8 cellular contexts compared by ENCODE assay signal in genomic region chr1:31181515-31182343, GRCh38. TPM values are rescaled to one million over a fixed set of nuclear protein-coding genes. Genes with fewer than 3 reads are reported as not detected.
DNase-seq lines count a peak whose midpoint lies in the region; ATAC-seq and TF ChIP-seq lines count a peak whose summit lies in the region.

No MANE protein-coding gene starts in this region.

- H3K4me1 Mint-ChIP-seq in activated CD4-positive, alpha-beta T cell treated with anti-CD3 and anti-CD28 coated beads, Interleukin-2, amount 10 ng/mL, durations not matched to agents 24 days and 14 days: peaks cover 5% of the 10 kb centered on the region
- H3K4me1 Mint-ChIP-seq in mesothelial cell of epicardium: no peaks in the 10 kb centered on the region
- H3K4me1 Mint-ChIP-seq in stimulated activated naive CD8-positive, alpha-beta T cell treated with anti-CD3 and anti-CD28 coated beads, Interleukin-15, amount 100 ng/mL, for 72 hours: peaks cover 16% of the 10 kb centered on the region

- H3K27me3 Mint-ChIP-seq in activated CD4-positive, alpha-beta T cell treated with anti-CD3 and anti-CD28 coated beads, Interleukin-2, amount 10 ng/mL, durations not matched to agents 24 days and 14 days: peaks cover 26% of the 10 kb centered on the region
- no peaks in the 10 kb centered on the region for H3K27me3 Mint-ChIP-seq in mesothelial cell of epicardium (ENCODE audit: low read depth)
- peaks cover 64% of the 10 kb centered on the region for H3K27me3 Mint-ChIP-seq in stimulated activated naive CD8-positive, alpha-beta T cell treated with anti-CD3 and anti-CD28 coated beads, Interleukin-15, amount 100 ng/mL, for 72 hours

- H3K36me3 Mint-ChIP-seq in activated CD4-positive, alpha-beta T cell treated with anti-CD3 and anti-CD28 coated beads, Interleukin-2, amount 10 ng/mL, durations not matched to agents 24 days and 14 days (ENCODE audit: low read depth): no peaks in the 10 kb centered on the region
- H3K36me3 Mint-ChIP-seq in mesothelial cell of epicardium: peaks cover 3% of the 10 kb centered on the region

- peak; percentile 83 for ATAC-seq in stimulated activated naive CD8-positive, alpha-beta T cell treated with anti-CD3 and anti-CD28 coated beads, Interleukin-15, amount 100 ng/mL, for 72 hours
- ATAC-seq in GM18520 (IDR thresholded peaks at IDR 0.05; ENCODE audit: unreplicated experiment): no peak
- no peak for ATAC-seq in GM19395 (IDR thresholded peaks at IDR 0.05; ENCODE audit: unreplicated experiment)

- intact Hi-C loops in activated CD4-positive, alpha-beta T cell treated with anti-CD3 and anti-CD28 coated beads, Interleukin-2, amount 10 ng/mL, durations not matched to agents 24 days and 14 days (cut with micrococcal nuclease): loop anchor here (1.0 to 5.0 kb wide), 3 partner anchors 19 to 366 kb away; no protein-coding TSS in a partner anchor

- H3K27ac Mint-ChIP-seq in activated CD4-positive, alpha-beta T cell treated with anti-CD3 and anti-CD28 coated beads, Interleukin-2, amount 10 ng/mL, durations not matched to agents 24 days and 14 days: no peak overlapping the region
- H3K27ac Mint-ChIP-seq in mesothelial cell of epicardium: no peak overlapping the region
- no peak overlapping the region for H3K27ac Mint-ChIP-seq in stimulated activated naive CD8-positive, alpha-beta T cell treated with anti-CD3 and anti-CD28 coated beads, Interleukin-15, amount 100 ng/mL, for 72 hours

- TF ChIP-seq CTCF in mesothelial cell of epicardium (IDR thresholded peaks at IDR 0.05; ENCODE audit: unreplicated experiment): peak; percentile 67

- DNase-seq in ELF-1 (ENCODE audit: low read depth, low spot score) (peak; percentile 84), M059J (ENCODE audit: low read depth) (peak; percentile 17), epidermal melanocyte (ENCODE audit: insufficient read length, low spot score) (peak; percentile 55), mesothelial cell of epicardium (ENCODE audit: low spot score in 2 of 2, unreplicated experiment in 2 of 2) (no peak)
- DNase-seq in activated CD4-positive, alpha-beta T cell treated with anti-CD3 and anti-CD28 coated beads, Interleukin-2, amount 10 ng/mL, durations not matched to agents 24 days and 14 days: peak; percentile 89
- DNase-seq in stimulated activated naive CD8-positive, alpha-beta T cell treated with anti-CD3 and anti-CD28 coated beads, Interleukin-15, amount 100 ng/mL, for 72 hours: peak; percentile 60 to 66

- H3K9me3 Mint-ChIP-seq in activated CD4-positive, alpha-beta T cell treated with anti-CD3 and anti-CD28 coated beads, Interleukin-2, amount 10 ng/mL, durations not matched to agents 24 days and 14 days: no peaks in the 10 kb centered on the region
- peaks cover 3% of the 10 kb centered on the region for H3K9me3 Mint-ChIP-seq in mesothelial cell of epicardium
- no peaks in the 10 kb centered on the region for H3K9me3 Mint-ChIP-seq in stimulated activated naive CD8-positive, alpha-beta T cell treated with anti-CD3 and anti-CD28 coated beads, Interleukin-15, amount 100 ng/mL, for 72 hours

- H3K4me3 Mint-ChIP-seq in activated CD4-positive, alpha-beta T cell treated with anti-CD3 and anti-CD28 coated beads, Interleukin-2, amount 10 ng/mL, durations not matched to agents 24 days and 14 days: peak overlapping the region; percentile 62
- H3K4me3 Mint-ChIP-seq in mesothelial cell of epicardium: no peak overlapping the region
- peak overlapping the region; percentile 57 to 83 for H3K4me3 Mint-ChIP-seq in stimulated activated naive CD8-positive, alpha-beta T cell treated with anti-CD3 and anti-CD28 coated beads, Interleukin-15, amount 100 ng/mL, for 72 hours

RNA-seq across cellular contexts. Expression of gene NKAIN1, which starts 58.0 kb away (rescaled TPM):
- 0.12 and 2.8 TPM in 2 replicates for total RNA-seq in M059J (2014; rRNA removed; shearing (Covaris generic))
- not detected in 2 replicates for total RNA-seq in activated CD4-positive, alpha-beta T cell treated with anti-CD3 and anti-CD28 coated beads, Interleukin-2, amount 10 ng/mL, durations not matched to agents 24 days and 14 days
- 9.4 to 10.2 TPM (median 9.4 TPM) in 3 replicates for total RNA-seq in mesothelial cell of epicardium

Comparison
In these comparisons a context has a peak if more than half of its experiments do, and no peak if none do; other contexts are left out.
1. DNase-seq: peak in ELF-1 (single experiment), M059J (single experiment), activated CD4-positive, alpha-beta T cell treated with anti-CD3 and anti-CD28 coated beads, Interleukin-2, amount 10 ng/mL, durations not matched to agents 24 days and 14 days (single experiment), epidermal melanocyte (single experiment) and stimulated activated naive CD8-positive, alpha-beta T cell treated with anti-CD3 and anti-CD28 coated beads, Interleukin-15, amount 100 ng/mL, for 72 hours (2 of 2); none in mesothelial cell of epicardium (0 of 2).